Comparison of ENCODE assay signal across 1 cellular context in the genomic region with DNA sequence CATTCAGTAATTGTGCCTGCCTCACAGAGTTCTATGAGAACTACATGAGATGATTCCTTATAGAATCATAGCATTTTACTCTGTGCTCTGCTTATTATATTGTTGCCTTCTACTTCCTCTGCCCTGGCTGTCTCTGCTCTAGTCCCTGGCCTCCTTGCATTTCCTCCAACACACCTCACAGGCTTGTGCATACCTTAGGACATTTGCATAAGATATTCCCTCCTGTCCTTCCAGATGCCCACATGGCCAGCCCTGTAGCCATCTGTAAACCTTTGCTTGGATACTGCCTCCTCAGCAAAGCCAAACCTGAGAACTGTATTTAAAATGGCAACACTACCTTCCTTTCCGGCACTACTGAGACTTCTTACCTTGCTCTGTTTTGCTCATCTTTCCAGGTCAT.
TF ChIP-seq lines count a peak whose summit lies in the region.

No MANE protein-coding gene starts in this region.

TF ChIP-seq in H1, 55 proteins besides CTCF, POLR2A, EP300 and RAD21:
- no peak for TF ChIP-seq RNF2 (IDR thresholded peaks at IDR 0.05; ENCODE audit: borderline replicate concordance, low read depth, low read length, missing control alignments, poor library complexity, severe bottlenecking)
- TF ChIP-seq RBBP5 (IDR thresholded peaks at IDR 0.05; ENCODE audit: borderline replicate concordance, low read depth, low read length): no peak
- TF ChIP-seq GABPA (IDR thresholded peaks at IDR 0.05; ENCODE audit: borderline replicate concordance, insufficient read depth, low read length): no peak
- no peak for TF ChIP-seq HDAC6 (IDR thresholded peaks at IDR 0.05; ENCODE audit: low read depth, low read length)
- no peak for TF ChIP-seq TAF1 (IDR thresholded peaks at IDR 0.05; ENCODE audit: low read depth, low read length)
- TF ChIP-seq BRCA1 (IDR thresholded peaks at IDR 0.05; ENCODE audit: low read depth, low read length): no peak
- no peak for TF ChIP-seq KDM1A (IDR thresholded peaks at IDR 0.05; ENCODE audit: borderline replicate concordance, low read length)
- TF ChIP-seq POU5F1 (IDR thresholded peaks at IDR 0.05; ENCODE audit: low read depth, low read length): no peak
- no peak for TF ChIP-seq GTF2F1 (IDR thresholded peaks at IDR 0.05; ENCODE audit: borderline replicate concordance, low read depth, low read length)
- TF ChIP-seq BCL11A (IDR thresholded peaks at IDR 0.05; ENCODE audit: low read depth in 2 of 2, low read length in 2 of 2): no peak
- no peak for TF ChIP-seq SP4 (IDR thresholded peaks at IDR 0.05; ENCODE audit: low read length)
- no peak for TF ChIP-seq TCF12 (IDR thresholded peaks at IDR 0.05; ENCODE audit: low read depth, low read length)
- TF ChIP-seq, protein P1, sequence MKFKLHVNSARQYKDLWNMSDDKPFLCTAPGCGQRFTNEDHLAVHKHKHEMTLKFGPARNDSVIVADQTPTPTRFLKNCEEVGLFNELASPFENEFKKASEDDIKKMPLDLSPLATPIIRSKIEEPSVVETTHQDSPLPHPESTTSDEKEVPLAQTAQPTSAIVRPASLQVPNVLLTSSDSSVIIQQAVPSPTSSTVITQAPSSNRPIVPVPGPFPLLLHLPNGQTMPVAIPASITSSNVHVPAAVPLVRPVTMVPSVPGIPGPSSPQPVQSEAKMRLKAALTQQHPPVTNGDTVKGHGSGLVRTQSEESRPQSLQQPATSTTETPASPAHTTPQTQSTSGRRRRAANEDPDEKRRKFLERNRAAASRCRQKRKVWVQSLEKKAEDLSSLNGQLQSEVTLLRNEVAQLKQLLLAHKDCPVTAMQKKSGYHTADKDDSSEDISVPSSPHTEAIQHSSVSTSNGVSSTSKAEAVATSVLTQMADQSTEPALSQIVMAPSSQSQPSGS (IDR thresholded peaks at IDR 0.05; ENCODE audit: low read length): no peak
